Comparison of ENCODE assay signal across 17 cellular contexts in genomic region chr7:113198226-113198625, GRCh38.
"Had no signal": no experiment of that assay in that cellular context is flagged by ENCODE, and none has a peak within 500 bp of the region (broad histone marks: within the 10 kb centered on the region; RNA-seq: fewer than 3 reads in every experiment).

No MANE protein-coding gene starts in this region.

- H3K9me3 ChIP-seq: colonic mucosa, lower lobe of right lung, suprapubic skin had no signal

- DNase-seq: activated CD4-positive, alpha-beta memory T cell treated with anti-CD3 and anti-CD28 coated beads, Interleukin-2, amount 10 ng/mL, durations not matched to agents 7 days and 5 days; activated CD4-positive, alpha-beta T cell treated with anti-CD3 and anti-CD28 coated beads for 36 hours; activated CD8-positive, alpha-beta memory T cell treated with anti-CD3 and anti-CD28 coated beads, Interleukin-2, amount 10 ng/mL, durations not matched to agents 7 days and 5 days; activated naive CD4-positive, alpha-beta T cell treated with Interleukin-2 at 50 U/mL for 16 hours; activated naive CD8-positive, alpha-beta T cell treated with anti-CD3 and anti-CD28 coated beads, Interleukin-2, amount 10 ng/mL, durations not matched to agents 7 days and 5 days; anterior cingulate cortex; brain microvascular endothelial cell; central memory CD4-positive, alpha-beta T cell; colonic mucosa; endodermal cell; lower lobe of right lung; retina; trophoblast cell had no signal

- ATAC-seq: activated CD4-positive, alpha-beta T cell treated with anti-CD3 and anti-CD28 coated beads for 36 hours; activated CD8-positive, alpha-beta memory T cell treated with anti-CD3 and anti-CD28 coated beads, Interleukin-2, amount 10 ng/mL, durations not matched to agents 7 days and 5 days; lower lobe of right lung; natural killer cell treated with Interleukin-12 subunit alpha and Interleukin-12 subunit beta and Interleukin-15 and Interleukin-18, amount 100 ng/mL, for 72 hours; WTC11 had no signal

- H3K36me3 ChIP-seq: brain microvascular endothelial cell, colonic mucosa, lower lobe of right lung, suprapubic skin had no signal

- H3K4me3 ChIP-seq: colonic mucosa, lower lobe of right lung, suprapubic skin had no signal

- H3K4me1 ChIP-seq: colonic mucosa, lower lobe of right lung, suprapubic skin had no signal

- H3K27ac ChIP-seq: brain microvascular endothelial cell, colonic mucosa, epithelial cell of prostate, lower lobe of right lung, suprapubic skin had no signal

- H3K27me3 ChIP-seq: brain microvascular endothelial cell, colonic mucosa, suprapubic skin had no signal
